Comparison of ENCODE assay signal across 1 cellular context in the genomic region with DNA sequence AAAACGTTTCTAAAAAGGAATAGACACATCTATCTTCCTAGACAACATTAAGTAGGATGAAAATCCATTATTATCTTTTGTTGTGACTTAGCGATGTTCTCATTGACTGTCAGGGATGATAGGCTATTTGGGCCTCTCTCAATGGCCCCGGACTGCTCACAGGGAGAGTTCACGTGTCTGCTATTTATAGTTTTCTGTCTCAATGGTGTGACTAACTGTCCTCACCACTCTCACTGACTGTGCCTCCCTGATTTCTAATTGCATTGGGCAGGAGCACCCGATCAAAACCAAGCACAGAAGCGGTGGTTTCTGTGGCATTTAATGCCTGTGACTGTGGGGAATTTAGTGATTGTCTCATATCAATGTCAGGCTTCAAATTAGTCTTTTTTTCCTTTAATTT.
TF ChIP-seq lines count a peak whose summit lies in the region.

No MANE protein-coding gene starts in this region.

TF ChIP-seq in WTC11, 78 proteins besides CTCF, POLR2A, EP300 and RAD21 (continued from another document):
- TF ChIP-seq, protein P1, sequence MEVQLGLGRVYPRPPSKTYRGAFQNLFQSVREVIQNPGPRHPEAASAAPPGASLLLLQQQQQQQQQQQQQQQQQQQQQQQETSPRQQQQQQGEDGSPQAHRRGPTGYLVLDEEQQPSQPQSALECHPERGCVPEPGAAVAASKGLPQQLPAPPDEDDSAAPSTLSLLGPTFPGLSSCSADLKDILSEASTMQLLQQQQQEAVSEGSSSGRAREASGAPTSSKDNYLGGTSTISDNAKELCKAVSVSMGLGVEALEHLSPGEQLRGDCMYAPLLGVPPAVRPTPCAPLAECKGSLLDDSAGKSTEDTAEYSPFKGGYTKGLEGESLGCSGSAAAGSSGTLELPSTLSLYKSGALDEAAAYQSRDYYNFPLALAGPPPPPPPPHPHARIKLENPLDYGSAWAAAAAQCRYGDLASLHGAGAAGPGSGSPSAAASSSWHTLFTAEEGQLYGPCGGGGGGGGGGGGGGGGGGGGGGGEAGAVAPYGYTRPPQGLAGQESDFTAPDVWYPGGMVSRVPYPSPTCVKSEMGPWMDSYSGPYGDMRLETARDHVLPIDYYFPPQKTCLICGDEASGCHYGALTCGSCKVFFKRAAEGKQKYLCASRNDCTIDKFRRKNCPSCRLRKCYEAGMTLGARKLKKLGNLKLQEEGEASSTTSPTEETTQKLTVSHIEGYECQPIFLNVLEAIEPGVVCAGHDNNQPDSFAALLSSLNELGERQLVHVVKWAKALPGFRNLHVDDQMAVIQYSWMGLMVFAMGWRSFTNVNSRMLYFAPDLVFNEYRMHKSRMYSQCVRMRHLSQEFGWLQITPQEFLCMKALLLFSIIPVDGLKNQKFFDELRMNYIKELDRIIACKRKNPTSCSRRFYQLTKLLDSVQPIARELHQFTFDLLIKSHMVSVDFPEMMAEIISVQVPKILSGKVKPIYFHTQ (CRISPR knock-in tag; IDR thresholded peaks at IDR 0.05) = no peak
- TF ChIP-seq, protein P2, sequence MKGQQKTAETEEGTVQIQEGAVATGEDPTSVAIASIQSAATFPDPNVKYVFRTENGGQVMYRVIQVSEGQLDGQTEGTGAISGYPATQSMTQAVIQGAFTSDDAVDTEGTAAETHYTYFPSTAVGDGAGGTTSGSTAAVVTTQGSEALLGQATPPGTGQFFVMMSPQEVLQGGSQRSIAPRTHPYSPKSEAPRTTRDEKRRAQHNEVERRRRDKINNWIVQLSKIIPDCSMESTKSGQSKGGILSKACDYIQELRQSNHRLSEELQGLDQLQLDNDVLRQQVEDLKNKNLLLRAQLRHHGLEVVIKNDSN (CRISPR knock-in tag; IDR thresholded peaks at IDR 0.05) = no peak
- no peak for TF ChIP-seq ZNF281 (CRISPR knock-in tag; IDR thresholded peaks at IDR 0.05)
- no peak for TF ChIP-seq ZNF263 (CRISPR knock-in tag; IDR thresholded peaks at IDR 0.05; ENCODE audit: low read depth)
